ENCODE assay signal across 9 cellular contexts in the genomic region with DNA sequence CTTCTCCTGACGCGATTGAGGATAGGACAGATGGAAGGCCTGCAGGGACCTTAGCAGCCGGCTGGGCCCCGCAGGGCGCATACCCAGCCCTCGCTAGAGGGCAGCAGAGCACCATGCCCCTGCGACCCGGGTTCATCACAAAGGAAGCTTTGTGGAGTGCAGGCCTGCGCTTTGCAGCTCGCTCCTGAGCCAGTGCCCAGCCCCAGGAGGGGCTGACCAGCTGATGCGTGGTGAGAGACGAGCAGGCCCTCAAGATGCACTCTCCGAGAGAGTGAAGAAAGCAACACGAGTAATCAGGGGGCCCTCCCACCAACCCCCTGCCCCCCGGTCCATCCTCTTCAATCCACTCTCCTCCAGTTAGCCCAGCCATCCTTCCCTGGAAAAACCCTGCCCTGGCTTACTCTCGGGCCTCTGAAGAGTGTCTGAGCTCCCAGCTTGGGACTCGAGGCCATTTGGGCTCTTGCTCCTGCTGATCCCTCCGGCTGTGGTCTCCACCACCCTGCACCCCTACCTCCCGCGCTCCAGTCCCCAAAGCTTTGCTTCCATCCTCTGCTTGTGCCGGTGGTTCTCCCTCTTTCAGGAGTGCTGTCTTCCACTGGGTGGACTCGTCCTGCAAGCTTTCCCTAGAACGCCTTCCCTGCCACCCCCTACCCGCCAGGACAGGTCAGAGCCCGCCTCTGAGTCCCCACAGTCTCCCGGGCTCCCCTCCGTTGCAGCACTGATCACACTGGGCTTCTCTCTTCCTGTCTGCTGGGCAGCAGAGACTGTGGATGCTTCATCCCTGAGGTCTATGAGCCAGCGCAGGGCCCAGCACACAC. TPM values are rescaled to one million over a fixed set of nuclear protein-coding genes. Genes with fewer than 3 reads are reported as not detected.
DNase-seq lines count a peak whose midpoint lies in the region; TF ChIP-seq lines count a peak whose summit lies in the region.
"Had no signal": no experiment of that assay in that cellular context is flagged by ENCODE, and none has a peak within 500 bp of the region (broad histone marks: within the 10 kb centered on the region; RNA-seq: fewer than 3 reads in every experiment).

No MANE protein-coding gene starts in this region.

- H3K4me2 ChIP-seq in PC-9 (no peak overlapping the region), osteoblast (ENCODE audit: insufficient read depth, low read length) (no peak overlapping the region)
- H3K4me2 ChIP-seq: BLaER1 had no signal

- H4K20me1 ChIP-seq in PC-9 (ENCODE audit: insufficient read depth): 0 out of 2 replicates have a peak, but pooled peaks cover 5% of the 10 kb centered on the region
- H4K20me1 ChIP-seq in osteoblast (ENCODE audit: insufficient read depth, low read length): no peaks in the 10 kb centered on the region
- H4K20me1 ChIP-seq: BLaER1 had no signal

- no peaks in the 10 kb centered on the region for H3K36me3 Mint-ChIP-seq in type B pancreatic cell

- H3K9me2 ChIP-seq in PC-9 (ENCODE audit: insufficient read depth): no peaks in the 10 kb centered on the region

- H3K36me3 ChIP-seq in PC-9 (ENCODE audit: low read depth) (no peaks in the 10 kb centered on the region), osteoblast (ENCODE audit: insufficient read depth, low read length) (no peaks in the 10 kb centered on the region)
- H3K36me3 ChIP-seq: BLaER1 had no signal

- CTCF ChIA-PET in PC-9 (lab: Charles Lee): interaction anchor here (0.6 to 2.3 kb wide), 7 partner anchors 26 to 887 kb away, joined by 3 to 18 read pairs (median 3); a partner anchor contains a TSS

- H3K4me1 ChIP-seq in PC-9 (replicated peaks; ENCODE audit: insufficient read depth) (no peaks in the 10 kb centered on the region), osteoblast (ENCODE audit: insufficient read depth, low read length) (peaks cover 17% of the 10 kb centered on the region)

- H3K4me3 Mint-ChIP-seq in type B pancreatic cell: no peak overlapping the region

- no TSS peak for BruUV-seq in PC-9 (replicated peaks; lab: Mats Ljungman, UMichigan)

- H3K27ac Mint-ChIP-seq in type B pancreatic cell: peak overlapping the region; percentile 33

- no peaks in the 10 kb centered on the region for H3K9me3 Mint-ChIP-seq in type B pancreatic cell

- H3K27me3 ChIP-seq in PC-9 (ENCODE audit: insufficient read depth, low read depth) (peaks cover 53% of the 10 kb centered on the region), osteoblast (ENCODE audit: insufficient read depth, low read length) (peaks cover 12% of the 10 kb centered on the region)

- peaks cover 42% of the 10 kb centered on the region for H3K27me3 Mint-ChIP-seq in type B pancreatic cell

- H3K79me2 ChIP-seq in PC-9 (ENCODE audit: low read depth) (no peaks in the 10 kb centered on the region), osteoblast (ENCODE audit: insufficient read depth, low read length) (no peaks in the 10 kb centered on the region)

- H2AFZ ChIP-seq in PC-9 (no peak overlapping the region), osteoblast (ENCODE audit: low read length) (peak overlapping the region; percentile 64)

- peak; percentile 81 for TF ChIP-seq CTCF in PC-9 (conservative IDR thresholded peaks at IDR 0.05)
- TF ChIP-seq CTCF in osteoblast (IDR thresholded peaks at IDR 0.05; ENCODE audit: extremely low read depth, low read depth, low read length): peak; percentile 98
- TF ChIP-seq CTCF in type B pancreatic cell (conservative IDR thresholded peaks at IDR 0.05): peak; percentile 98

- DNase-seq in NCI-H146 (lab: John Stamatoyannopoulos, UW): peak; percentile 22
- no peak for DNase-seq in NCI-H146 treated with DMSO at 0.1 percent for 48 hours (lab: John Stamatoyannopoulos, UW; ENCODE audit: unreplicated experiment)
- peak; percentile 81 for DNase-seq in HuH-7.5 (ENCODE audit: low spot score)
- peak in 1 of 2 experiments; percentile 74 for DNase-seq in PC-9
- DNase-seq in activated naive CD4-positive, alpha-beta T cell (lab: John Stamatoyannopoulos, UW): peak in 3 of 4 experiments; percentile 4 to 29 (median 23)
- peak; percentile 47 for DNase-seq in glomerular endothelial cell (ENCODE audit: extremely low read depth, low read depth, low spot score)
- peak; percentile 98 for DNase-seq in osteoblast (ENCODE audit: insufficient read length, low spot score, missing footprints)
- peak; percentile 83 for DNase-seq in type B pancreatic cell (ENCODE audit: extremely low spot score, unreplicated experiment)

- no peak overlapping the region for H3K27ac ChIP-seq in PC-9
- H3K27ac ChIP-seq in osteoblast (ENCODE audit: low read depth, low read length): no peak overlapping the region
- H3K27ac ChIP-seq: BLaER1 had no signal

- H3K9me3 ChIP-seq in PC-9 (ENCODE audit: insufficient read depth, low read depth) (no peaks in the 10 kb centered on the region), osteoblast (ENCODE audit: low read depth, low read length) (no peaks in the 10 kb centered on the region)
- H3K9me3 ChIP-seq: BLaER1 had no signal

- intact Hi-C loops in PC-9 (cut with micrococcal nuclease; ENCODE audit: unreplicated experiment): loop anchor here (1.0 to 5.0 kb wide), 3 partner anchors 183 to 904 kb away; no protein-coding TSS in a partner anchor

- H3K4me3 ChIP-seq in PC-9 (no peak overlapping the region), osteoblast (ENCODE audit: insufficient read depth, low read length) (no peak overlapping the region)
- H3K4me3 ChIP-seq: BLaER1 had no signal

- POLR2A ChIA-PET in PC-9 (lab: Charles Lee; ENCODE audit: unreplicated experiment): no interaction called here

- peaks cover 23% of the 10 kb centered on the region for H3K4me1 Mint-ChIP-seq in type B pancreatic cell (ENCODE audit: unreplicated experiment)

- no peaks in the 10 kb centered on the region for H3F3A ChIP-seq in PC-9 (ENCODE audit: insufficient read depth, low read depth)

RNA-seq across cellular contexts. Expression of a gene that starts 9.1 kb away (rescaled TPM):
- total RNA-seq in PC-9 (2021) (not detected in 2 replicates), glomerular endothelial cell (0.70 and 5.3 TPM in 2 replicates), osteoblast (not detected in 2 replicates), type B pancreatic cell (ENCODE audit: low replicate concordance) (33.2 and 35.9 TPM in 2 replicates)

RNA-seq across cellular contexts. Expression of a gene that starts 30.1 kb away (rescaled TPM):
- total RNA-seq in PC-9 (2021): not detected in 2 replicates
- not detected in 2 replicates for total RNA-seq in glomerular endothelial cell
- not detected in 2 replicates for total RNA-seq in osteoblast
- total RNA-seq in type B pancreatic cell (ENCODE audit: low replicate concordance): 110 and 230 TPM in 2 replicates

RNA-seq across cellular contexts. Expression of a gene that starts 47.1 kb away (rescaled TPM):
- total RNA-seq in PC-9 (2021) (0.39 and 0.83 TPM in 2 replicates), glomerular endothelial cell (22.2 and 39.6 TPM in 2 replicates), osteoblast (10.1 and 11.8 TPM in 2 replicates), type B pancreatic cell (ENCODE audit: low replicate concordance) (29.5 and 65.1 TPM in 2 replicates)

Comparison
In these comparisons a context has a peak if more than half of its experiments do, and no peak if none do; other contexts are left out.
1. RNA of a gene that starts 30.1 kb away (total RNA-seq): 110 to 230 TPM in type B pancreatic cell; not detected in PC-9, not detected in glomerular endothelial cell and not detected in osteoblast; every median in the first group is over 100 times any median in the second.
2. Peak in every context shown above with its lines, with median percentiles within 50 percentile points of each other: CTCF ChIP-seq.